ENCODE assay signal across 1 cellular context in the genomic region with DNA sequence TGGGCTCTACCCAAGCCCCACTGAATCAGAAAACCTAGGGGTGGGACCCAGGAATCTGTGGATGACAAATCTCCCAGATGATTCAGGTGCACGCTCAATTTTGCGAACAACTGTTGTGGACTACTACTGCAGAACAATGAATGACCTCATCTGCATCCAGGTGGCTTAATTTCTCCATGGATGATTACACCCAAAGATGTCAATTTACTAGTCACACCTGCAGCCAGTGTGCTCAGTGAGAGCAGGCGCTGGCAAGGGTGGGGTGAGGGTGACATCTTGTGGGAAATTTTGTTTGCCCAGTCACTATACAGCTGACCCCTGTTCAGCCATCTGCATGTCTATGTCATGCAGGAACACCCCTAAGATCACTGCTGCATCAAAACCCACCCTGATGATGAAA.
TF ChIP-seq lines count a peak whose summit lies in the region.

No MANE protein-coding gene starts in this region.

TF ChIP-seq in H1, 55 proteins besides CTCF, POLR2A, EP300 and RAD21:
- TF ChIP-seq GTF2F1 (IDR thresholded peaks at IDR 0.05; ENCODE audit: borderline replicate concordance, low read depth, low read length) (no peak), RBBP5 (IDR thresholded peaks at IDR 0.05; ENCODE audit: borderline replicate concordance, low read depth, low read length) (no peak), CREB1 (IDR thresholded peaks at IDR 0.05) (no peak), SUZ12 (IDR thresholded peaks at IDR 0.05; ENCODE audit: low read length) (no peak), SP1 (IDR thresholded peaks at IDR 0.05; ENCODE audit: low read depth, low read length) (no peak), BACH1 (IDR thresholded peaks at IDR 0.05; ENCODE audit: low read length) (no peak), CTBP2 (IDR thresholded peaks at IDR 0.05; ENCODE audit: borderline replicate concordance, insufficient read depth, insufficient read length, low read length) (no peak), HDAC2 (IDR thresholded peaks at IDR 0.05; ENCODE audit: borderline replicate concordance in 1 of 2, low read depth in 2 of 2, low read length in 2 of 2) (no peak), TCF12 (IDR thresholded peaks at IDR 0.05; ENCODE audit: low read depth, low read length) (no peak), TBP (IDR thresholded peaks at IDR 0.05; ENCODE audit: low read depth, low read length) (no peak), SAP30 (IDR thresholded peaks at IDR 0.05; ENCODE audit: insufficient read depth, insufficient replicate concordance, low read length) (no peak), EGR1 (IDR thresholded peaks at IDR 0.05; ENCODE audit: borderline replicate concordance, low read depth, low read length) (no peak), POU5F1 (IDR thresholded peaks at IDR 0.05; ENCODE audit: low read depth, low read length) (no peak), CBX8 (IDR thresholded peaks at IDR 0.05; ENCODE audit: borderline replicate concordance, low read depth, low read length) (no peak), KDM1A (IDR thresholded peaks at IDR 0.05; ENCODE audit: borderline replicate concordance, low read length) (no peak)
- TF ChIP-seq, protein P1, sequence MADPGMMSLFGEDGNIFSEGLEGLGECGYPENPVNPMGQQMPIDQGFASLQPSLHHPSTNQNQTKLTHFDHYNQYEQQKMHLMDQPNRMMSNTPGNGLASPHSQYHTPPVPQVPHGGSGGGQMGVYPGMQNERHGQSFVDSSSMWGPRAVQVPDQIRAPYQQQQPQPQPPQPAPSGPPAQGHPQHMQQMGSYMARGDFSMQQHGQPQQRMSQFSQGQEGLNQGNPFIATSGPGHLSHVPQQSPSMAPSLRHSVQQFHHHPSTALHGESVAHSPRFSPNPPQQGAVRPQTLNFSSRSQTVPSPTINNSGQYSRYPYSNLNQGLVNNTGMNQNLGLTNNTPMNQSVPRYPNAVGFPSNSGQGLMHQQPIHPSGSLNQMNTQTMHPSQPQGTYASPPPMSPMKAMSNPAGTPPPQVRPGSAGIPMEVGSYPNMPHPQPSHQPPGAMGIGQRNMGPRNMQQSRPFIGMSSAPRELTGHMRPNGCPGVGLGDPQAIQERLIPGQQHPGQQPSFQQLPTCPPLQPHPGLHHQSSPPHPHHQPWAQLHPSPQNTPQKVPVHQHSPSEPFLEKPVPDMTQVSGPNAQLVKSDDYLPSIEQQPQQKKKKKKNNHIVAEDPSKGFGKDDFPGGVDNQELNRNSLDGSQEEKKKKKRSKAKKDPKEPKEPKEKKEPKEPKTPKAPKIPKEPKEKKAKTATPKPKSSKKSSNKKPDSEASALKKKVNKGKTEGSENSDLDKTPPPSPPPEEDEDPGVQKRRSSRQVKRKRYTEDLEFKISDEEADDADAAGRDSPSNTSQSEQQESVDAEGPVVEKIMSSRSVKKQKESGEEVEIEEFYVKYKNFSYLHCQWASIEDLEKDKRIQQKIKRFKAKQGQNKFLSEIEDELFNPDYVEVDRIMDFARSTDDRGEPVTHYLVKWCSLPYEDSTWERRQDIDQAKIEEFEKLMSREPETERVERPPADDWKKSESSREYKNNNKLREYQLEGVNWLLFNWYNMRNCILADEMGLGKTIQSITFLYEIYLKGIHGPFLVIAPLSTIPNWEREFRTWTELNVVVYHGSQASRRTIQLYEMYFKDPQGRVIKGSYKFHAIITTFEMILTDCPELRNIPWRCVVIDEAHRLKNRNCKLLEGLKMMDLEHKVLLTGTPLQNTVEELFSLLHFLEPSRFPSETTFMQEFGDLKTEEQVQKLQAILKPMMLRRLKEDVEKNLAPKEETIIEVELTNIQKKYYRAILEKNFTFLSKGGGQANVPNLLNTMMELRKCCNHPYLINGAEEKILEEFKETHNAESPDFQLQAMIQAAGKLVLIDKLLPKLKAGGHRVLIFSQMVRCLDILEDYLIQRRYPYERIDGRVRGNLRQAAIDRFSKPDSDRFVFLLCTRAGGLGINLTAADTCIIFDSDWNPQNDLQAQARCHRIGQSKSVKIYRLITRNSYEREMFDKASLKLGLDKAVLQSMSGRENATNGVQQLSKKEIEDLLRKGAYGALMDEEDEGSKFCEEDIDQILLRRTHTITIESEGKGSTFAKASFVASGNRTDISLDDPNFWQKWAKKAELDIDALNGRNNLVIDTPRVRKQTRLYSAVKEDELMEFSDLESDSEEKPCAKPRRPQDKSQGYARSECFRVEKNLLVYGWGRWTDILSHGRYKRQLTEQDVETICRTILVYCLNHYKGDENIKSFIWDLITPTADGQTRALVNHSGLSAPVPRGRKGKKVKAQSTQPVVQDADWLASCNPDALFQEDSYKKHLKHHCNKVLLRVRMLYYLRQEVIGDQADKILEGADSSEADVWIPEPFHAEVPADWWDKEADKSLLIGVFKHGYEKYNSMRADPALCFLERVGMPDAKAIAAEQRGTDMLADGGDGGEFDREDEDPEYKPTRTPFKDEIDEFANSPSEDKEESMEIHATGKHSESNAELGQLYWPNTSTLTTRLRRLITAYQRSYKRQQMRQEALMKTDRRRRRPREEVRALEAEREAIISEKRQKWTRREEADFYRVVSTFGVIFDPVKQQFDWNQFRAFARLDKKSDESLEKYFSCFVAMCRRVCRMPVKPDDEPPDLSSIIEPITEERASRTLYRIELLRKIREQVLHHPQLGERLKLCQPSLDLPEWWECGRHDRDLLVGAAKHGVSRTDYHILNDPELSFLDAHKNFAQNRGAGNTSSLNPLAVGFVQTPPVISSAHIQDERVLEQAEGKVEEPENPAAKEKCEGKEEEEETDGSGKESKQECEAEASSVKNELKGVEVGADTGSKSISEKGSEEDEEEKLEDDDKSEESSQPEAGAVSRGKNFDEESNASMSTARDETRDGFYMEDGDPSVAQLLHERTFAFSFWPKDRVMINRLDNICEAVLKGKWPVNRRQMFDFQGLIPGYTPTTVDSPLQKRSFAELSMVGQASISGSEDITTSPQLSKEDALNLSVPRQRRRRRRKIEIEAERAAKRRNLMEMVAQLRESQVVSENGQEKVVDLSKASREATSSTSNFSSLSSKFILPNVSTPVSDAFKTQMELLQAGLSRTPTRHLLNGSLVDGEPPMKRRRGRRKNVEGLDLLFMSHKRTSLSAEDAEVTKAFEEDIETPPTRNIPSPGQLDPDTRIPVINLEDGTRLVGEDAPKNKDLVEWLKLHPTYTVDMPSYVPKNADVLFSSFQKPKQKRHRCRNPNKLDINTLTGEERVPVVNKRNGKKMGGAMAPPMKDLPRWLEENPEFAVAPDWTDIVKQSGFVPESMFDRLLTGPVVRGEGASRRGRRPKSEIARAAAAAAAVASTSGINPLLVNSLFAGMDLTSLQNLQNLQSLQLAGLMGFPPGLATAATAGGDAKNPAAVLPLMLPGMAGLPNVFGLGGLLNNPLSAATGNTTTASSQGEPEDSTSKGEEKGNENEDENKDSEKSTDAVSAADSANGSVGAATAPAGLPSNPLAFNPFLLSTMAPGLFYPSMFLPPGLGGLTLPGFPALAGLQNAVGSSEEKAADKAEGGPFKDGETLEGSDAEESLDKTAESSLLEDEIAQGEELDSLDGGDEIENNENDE (IDR thresholded peaks at IDR 0.05; ENCODE audit: insufficient replicate concordance, low read length), result no peak
- TF ChIP-seq, protein P2, sequence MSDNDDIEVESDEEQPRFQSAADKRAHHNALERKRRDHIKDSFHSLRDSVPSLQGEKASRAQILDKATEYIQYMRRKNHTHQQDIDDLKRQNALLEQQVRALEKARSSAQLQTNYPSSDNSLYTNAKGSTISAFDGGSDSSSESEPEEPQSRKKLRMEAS (IDR thresholded peaks at IDR 0.05), result no peak
- TF ChIP-seq, protein P3, sequence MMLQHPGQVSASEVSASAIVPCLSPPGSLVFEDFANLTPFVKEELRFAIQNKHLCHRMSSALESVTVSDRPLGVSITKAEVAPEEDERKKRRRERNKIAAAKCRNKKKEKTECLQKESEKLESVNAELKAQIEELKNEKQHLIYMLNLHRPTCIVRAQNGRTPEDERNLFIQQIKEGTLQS (IDR thresholded peaks at IDR 0.05; ENCODE audit: insufficient read depth, low read depth, low read length), result no peak
